In the genomic region with DNA sequence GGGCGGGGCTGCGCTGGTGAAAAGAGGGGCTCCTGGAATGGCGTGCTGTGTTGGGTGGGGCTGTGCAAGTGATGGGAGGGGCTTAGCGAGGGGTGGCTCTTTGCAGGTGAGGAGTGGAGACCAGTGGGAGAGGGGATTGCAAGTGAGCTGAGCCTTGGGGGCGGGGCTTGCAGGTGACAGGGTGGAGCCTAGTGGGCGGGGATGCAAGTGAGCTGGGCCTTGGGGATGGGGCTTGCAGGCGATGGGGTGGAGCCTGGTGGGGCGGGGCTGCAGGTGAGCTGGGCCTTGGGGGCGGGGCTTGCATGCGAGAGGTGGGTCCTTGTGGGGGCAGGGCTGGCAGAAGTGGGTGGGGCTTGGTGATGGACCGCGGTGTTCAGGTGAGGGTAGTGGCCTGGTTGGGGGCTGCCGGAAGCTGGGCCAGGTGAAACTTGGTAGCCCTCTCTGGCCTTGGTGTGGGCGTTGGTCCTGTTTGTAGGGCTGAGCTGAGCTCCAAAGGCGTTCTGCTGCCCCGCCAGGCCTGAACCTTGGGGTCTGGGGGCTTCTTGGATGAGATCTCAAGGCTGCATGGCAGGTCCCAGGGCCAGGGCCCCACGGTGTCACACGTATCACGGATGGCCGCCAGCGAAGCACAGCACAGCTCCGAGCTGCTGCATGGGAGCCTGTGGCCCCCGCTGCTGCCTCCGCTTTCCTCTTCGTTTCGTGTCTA, we compare ENCODE assay signal across 8 cellular contexts. TPM values are rescaled to one million over a fixed set of nuclear protein-coding genes. Genes with fewer than 3 reads are reported as not detected.
A peak's percentile ranks its signal among the peaks of the same experiment; 100 is the strongest.
DNase-seq lines count a peak whose midpoint lies in the region; ATAC-seq, FAIRE-seq and TF ChIP-seq lines count a peak whose summit lies in the region.

No MANE protein-coding gene starts in this region.

- H2AK5ac ChIP-seq in H1 (ENCODE audit: low read depth, low read length): no peak overlapping the region

- H3K4me1 ChIP-seq in BLaER1 (peaks cover 33% of the 10 kb centered on the region), PC-9 (replicated peaks; ENCODE audit: insufficient read depth) (peaks cover 8% of the 10 kb centered on the region), H1 (replicated peaks in 1 of 4; ENCODE audit: control insufficient read depth in 3 of 4, insufficient read depth in 4 of 4, low read length in 3 of 4) (peaks cover 0 to 7% (median 4%) of the 10 kb centered on the region in 4 experiments; a peak in 5 of 7 replicates)

- H3K79me2 ChIP-seq in PC-9 (ENCODE audit: low read depth) (peaks cover 29% of the 10 kb centered on the region), H1 (ENCODE audit: control insufficient read depth in 1 of 2, insufficient read depth in 2 of 2, low read length in 2 of 2) (no peaks in the 10 kb centered on the region; a peak in 1 of 4 replicates)

- peaks cover 9% of the 10 kb centered on the region; the same call in 1 of the 2 replicates for H3F3A ChIP-seq in PC-9 (ENCODE audit: insufficient read depth, low read depth)

- H3K4me3 ChIP-seq in BLaER1 (peak overlapping the region; percentile 59), PC-9 (peak overlapping the region; percentile 56; the same call in 1 of the 2 replicates), H1 (ENCODE audit: extremely low read depth in 1 of 4, insufficient read depth in 2 of 4, low read depth in 3 of 4, low read length in 4 of 4) (peak overlapping the region in 2 of 4 experiments; percentile 10 to 44; a peak in 3 of 8 replicates)

- DNase-seq in PC-9: peak; percentile 90 to 98
- peak; percentile 100 for DNase-seq in H1 (ENCODE audit: low read depth in 1 of 2, low spot score in 2 of 2)
- no peak for DNase-seq in erythroblast (lab: John Stamatoyannopoulos, UW)
- no peak for DNase-seq in DMS 273 (lab: John Stamatoyannopoulos, UW; ENCODE audit: unreplicated experiment)

- H4K91ac ChIP-seq in H1 (replicated peaks; ENCODE audit: insufficient read length, low read length): peak overlapping the region; percentile 80

- no peak overlapping the region for H3K14ac ChIP-seq in H1 (ENCODE audit: insufficient read length)

- ATAC-seq in GM18873 (IDR thresholded peaks at IDR 0.05; ENCODE audit: low FRiP score, unreplicated experiment) (peak; percentile 8), HG03066 (IDR thresholded peaks at IDR 0.05; ENCODE audit: low read depth, unreplicated experiment) (peak; percentile 34)

- no peaks in the 10 kb centered on the region for H3K79me1 ChIP-seq in H1 (ENCODE audit: low read depth, low read length)

- H4K20me1 ChIP-seq in BLaER1: peaks cover 11% of the 10 kb centered on the region; the same call in 1 of the 2 replicates
- H4K20me1 ChIP-seq in PC-9 (ENCODE audit: insufficient read depth): no peaks in the 10 kb centered on the region
- peaks cover 0 to 3% of the 10 kb centered on the region in 2 experiments for H4K20me1 ChIP-seq in H1 (replicated peaks in 1 of 2; ENCODE audit: control insufficient read depth in 1 of 2, insufficient read depth in 2 of 2, low read length in 2 of 2)

- H3K9me3 Mint-ChIP-seq in nephron: peaks cover 3% of the 10 kb centered on the region

- H3K18ac ChIP-seq in H1 (ENCODE audit: extremely low read depth, low read length): peak overlapping the region; percentile 90

- H3K4me3 Mint-ChIP-seq in nephron: peak overlapping the region; percentile 80 to 85 (median 83)

- TF ChIP-seq EP300 in H1 (IDR thresholded peaks at IDR 0.05; ENCODE audit: borderline replicate concordance in 1 of 2, low read depth in 2 of 2, low read length in 2 of 2): no peak

- intact Hi-C loops in PC-9 (cut with micrococcal nuclease; ENCODE audit: unreplicated experiment): loop anchor here (2.0 to 5.0 kb wide), 2 partner anchors 103 to 126 kb away; no protein-coding TSS in a partner anchor

- peak overlapping the region; percentile 90 for H2BK5ac ChIP-seq in H1 (ENCODE audit: low read depth, low read length)

- FAIRE-seq in H1 (lab: Jason Lieb, UNC): peak; percentile 63

- no peaks in the 10 kb centered on the region for H3K27me3 ChIP-seq in BLaER1
- H3K27me3 ChIP-seq in PC-9 (ENCODE audit: insufficient read depth, low read depth): no peaks in the 10 kb centered on the region
- no peaks in the 10 kb centered on the region for H3K27me3 ChIP-seq in H1 (replicated peaks in 1 of 4; ENCODE audit: control insufficient read depth in 3 of 4, extremely low read depth in 1 of 4, insufficient read depth in 3 of 4, low read length in 3 of 4)

- H3K23ac ChIP-seq in H1 (ENCODE audit: insufficient read length): no peak overlapping the region

- H3K36me3 ChIP-seq in BLaER1: peaks cover 18% of the 10 kb centered on the region
- no peaks in the 10 kb centered on the region for H3K36me3 ChIP-seq in PC-9 (ENCODE audit: low read depth)
- H3K36me3 ChIP-seq in H1 (ENCODE audit: control insufficient read depth in 2 of 4, insufficient read depth in 4 of 4, low read length in 3 of 4): 0 out of 8 replicates have a peak, but pooled peaks cover 0 to 3% (median 2%) of the 10 kb centered on the region in 4 experiments

- H2BK12ac ChIP-seq in H1 (ENCODE audit: low read depth, low read length): 0 out of 2 replicates have a peak overlapping the region, but pooled peaks have one; percentile 39

- no peak for TF ChIP-seq RAD21 in H1 (IDR thresholded peaks at IDR 0.05 in 1 of 2, conservative IDR thresholded peaks at IDR 0.05 in 1 of 2; ENCODE audit: low read depth in 2 of 2, low read length in 2 of 2)

- BruUV-seq in PC-9 (replicated peaks; lab: Mats Ljungman, UMichigan): TSS peak; percentile 50

- peak overlapping the region; percentile 49 for H4K5ac ChIP-seq in H1 (ENCODE audit: insufficient read length, low read depth, low read length)

- WGBS in H1 (ENCODE audit: extremely low coverage in 1 of 2, insufficient coverage in 1 of 2, insufficient read length in 1 of 2, insufficient replicate concordance in 2 of 2, low coverage in 1 of 2, low lambda C conversion rate in 2 of 2, missing lambda C conversion rate in 1 of 2), 2 experiments: 62% methylated on average over 17 of the region's 26 CpGs; no CpG with 5 or more reads in 1 of the 2 experiments

- H2BK120ac ChIP-seq in H1 (replicated peaks; ENCODE audit: low read depth, low read length): peak overlapping the region; percentile 33

- no peak overlapping the region for H3K56ac ChIP-seq in H1 (replicated peaks; ENCODE audit: insufficient read length, low read depth, low read length)

- peaks cover 2% of the 10 kb centered on the region; the same call in 1 of the 2 replicates for H3K23me2 ChIP-seq in H1 (ENCODE audit: low read depth, low read length)

- peak overlapping the region; percentile 42 for H3K4me2 ChIP-seq in BLaER1
- peak overlapping the region; percentile 75 for H3K4me2 ChIP-seq in PC-9
- peak overlapping the region; percentile 30 to 62 for H3K4me2 ChIP-seq in H1 (ENCODE audit: insufficient read depth in 1 of 2, low read depth in 2 of 2, low read length in 2 of 2)

- peak overlapping the region; percentile 72; the same call in 1 of the 2 replicates for H2BK15ac ChIP-seq in H1 (ENCODE audit: low read length)

- H2AFZ ChIP-seq in PC-9: peak overlapping the region; percentile 72
- H2AFZ ChIP-seq in H1 (ENCODE audit: low read length): peak overlapping the region; percentile 63; the same call in 1 of the 2 replicates

- no peak overlapping the region for H3K9ac ChIP-seq in BLaER1
- peak overlapping the region in 1 of 4 experiments; percentile 19; a peak in 2 of 7 replicates for H3K9ac ChIP-seq in H1 (replicated peaks in 1 of 4; ENCODE audit: extremely low read depth in 1 of 4, low read depth in 3 of 4, low read length in 3 of 4)

- peak overlapping the region; percentile 91 for H4K8ac ChIP-seq in H1 (ENCODE audit: extremely low read depth, insufficient read depth, low read length)

- H3K27ac ChIP-seq in BLaER1 (no peak overlapping the region), PC-9 (no peak overlapping the region), H1 (ENCODE audit: low read depth, low read length) (peak overlapping the region; percentile 14; the same call in 1 of the 2 replicates)

- CTCF ChIA-PET in PC-9 (lab: Charles Lee): interaction anchor here (0.6 to 1.1 kb wide), 4 partner anchors 1545 to 1660 kb away, joined by 3 to 8 read pairs (median 4); no protein-coding TSS in a partner anchor
- CTCF ChIA-PET in H1 (lab: Charles Lee; ENCODE audit: partially characterized antibody): no interaction called here

- peak overlapping the region in 2 of 3 experiments; percentile 1 to 40 for H3K27ac Mint-ChIP-seq in nephron

- H3K4ac ChIP-seq in H1 (replicated peaks; ENCODE audit: insufficient read length, low read depth, low read length): peak overlapping the region; percentile 74

- POLR2A ChIA-PET in PC-9 (lab: Charles Lee; ENCODE audit: unreplicated experiment) (interaction anchor here (0.6 to 0.9 kb wide), 5 partner anchors 127 to 1606 kb away, joined by 3 to 6 read pairs (median 4); a partner anchor contains a TSS), H1 (lab: Charles Lee; ENCODE audit: partially characterized antibody) (interaction anchor here (1.3 to 2.2 kb wide), 3 partner anchors 9 to 99 kb away, joined by 3 to 8 read pairs (median 4); no protein-coding TSS in a partner anchor)

- H3K9me3 ChIP-seq in BLaER1 (peaks cover 15% of the 10 kb centered on the region), PC-9 (ENCODE audit: insufficient read depth, low read depth) (no peaks in the 10 kb centered on the region), H1 (ENCODE audit: insufficient read depth in 2 of 2, low read depth in 1 of 2, low read length in 1 of 2) (no peaks in the 10 kb centered on the region)

- peaks cover 22% of the 10 kb centered on the region for H3K4me1 Mint-ChIP-seq in nephron

- no peaks in the 10 kb centered on the region for H3K9me2 ChIP-seq in PC-9 (ENCODE audit: insufficient read depth)

- no peak for TF ChIP-seq CTCF in PC-9 (conservative IDR thresholded peaks at IDR 0.05)
- no peak for TF ChIP-seq CTCF in H1 (IDR thresholded peaks at IDR 0.05; ENCODE audit: control extremely low read depth in 1 of 3, insufficient read depth in 1 of 3, low read depth in 1 of 3, low read length in 3 of 3)
- TF ChIP-seq CTCF in nephron (IDR thresholded peaks at IDR 0.05; ENCODE audit: unreplicated experiment in 3 of 3): no peak

- peaks cover 3% of the 10 kb centered on the region for H3K27me3 Mint-ChIP-seq in nephron (ENCODE audit: low read depth)

- H3K36me3 Mint-ChIP-seq in nephron (ENCODE audit: low read depth): peaks cover 11% of the 10 kb centered on the region

- no peak overlapping the region for H2BK20ac ChIP-seq in H1 (ENCODE audit: low read length)

- TF ChIP-seq POLR2A in H1 (IDR thresholded peaks at IDR 0.05; ENCODE audit: control extremely low read depth in 1 of 2, low read depth in 2 of 2, low read length in 2 of 2): peak in 1 of 2 experiments; percentile 75; a peak in 2 of 3 replicates
- no peak for TF ChIP-seq POLR2A in erythroblast (IDR thresholded peaks at IDR 0.05; ENCODE audit: low read length)

RNA-seq across cellular contexts. Expression of a gene that starts 0.7 kb away (rescaled TPM):
- total RNA-seq in PC-9 (2021): 92.3 and 124 TPM in 2 replicates
- total RNA-seq in H1 (2021; fragmentation: NEBNext Ultra II Directional; extraction: Animal tissue kit (Norgen Biotek cat#: 25700)): 28.3 and 31.5 TPM in 2 replicates
- 18.6 and 21.2 TPM in 2 replicates for polyA plus RNA-seq in H1 (2011; rRNA removed)
- 17.8 TPM for polyA plus RNA-seq in H1 (2011; cell fraction: cytosol; rRNA removed)
- 64.4 TPM for polyA plus RNA-seq in H1 (2011; cell fraction: nucleus; rRNA removed)
- polyA plus RNA-seq in H1 (2012, experiment 1 of 2): 26.8 to 32.2 TPM (median 27.6 TPM) in 4 replicates
- polyA plus RNA-seq in H1 (2012, experiment 2 of 2): 11.7 TPM
- 30.9 TPM for polyA plus RNA-seq in H1 (2013, experiment 1 of 2)
- polyA plus RNA-seq in H1 (2013, experiment 2 of 2): 26.0 TPM
- polyA minus RNA-seq in H1 (2011; rRNA and poly(A)+ RNA removed): 23.7 and 24.5 TPM in 2 replicates
- polyA minus RNA-seq in H1 (2011; cell fraction: cytosol; rRNA and poly(A)+ RNA removed): 17.3 TPM
- 28.3 TPM for polyA minus RNA-seq in H1 (2011; cell fraction: nucleus; rRNA and poly(A)+ RNA removed)

Comparison
In these comparisons a context has a peak if more than half of its experiments do, and no peak if none do; other contexts are left out.
1. DNase-seq: peak in PC-9 (2 of 2) and H1 (2 of 2); none in erythroblast (0 of 2) and DMS 273 (single experiment).
2. Peak in every context shown above with its lines, with median percentiles within 50 percentile points of each other: H3K4me2 ChIP-seq.